In genomic region chr1:14894811-14895524, GRCh38 we compare ENCODE assay signal across 16 cellular contexts.
A peak's percentile ranks its signal among the peaks of the same experiment; 100 is the strongest.
DNase-seq lines count a peak whose midpoint lies in the region; ATAC-seq and TF ChIP-seq lines count a peak whose summit lies in the region.
"Had no signal": no experiment of that assay in that cellular context is flagged by ENCODE, and none has a peak within 500 bp of the region (broad histone marks: within the 10 kb centered on the region; RNA-seq: fewer than 3 reads in every experiment).

No MANE protein-coding gene starts in this region.

- no peak overlapping the region for H3K4me3 ChIP-seq in coronary artery

- H3K36me3 Mint-ChIP-seq in activated CD4-positive, alpha-beta T cell treated with anti-CD3 and anti-CD28 coated beads for 36 hours (ENCODE audit: low read depth): no peaks in the 10 kb centered on the region
- H3K36me3 Mint-ChIP-seq: memory B cell had no signal

- ATAC-seq in activated CD4-positive, alpha-beta T cell treated with anti-CD3 and anti-CD28 coated beads for 36 hours: no peak
- ATAC-seq: activated naive CD8-positive, alpha-beta T cell treated with anti-CD3 and anti-CD28 coated beads, Interleukin-2, amount 50 U/mL, for 24 hours had no signal

- no peaks in the 10 kb centered on the region for H3K9me3 Mint-ChIP-seq in activated CD4-positive, alpha-beta T cell treated with anti-CD3 and anti-CD28 coated beads for 36 hours (ENCODE audit: low read depth)
- H3K9me3 Mint-ChIP-seq: activated naive CD8-positive, alpha-beta T cell treated with anti-CD3 and anti-CD28 coated beads, Interleukin-2, amount 50 U/mL, for 24 hours; memory B cell had no signal

- no peaks in the 10 kb centered on the region for H3K4me1 Mint-ChIP-seq in activated CD4-positive, alpha-beta T cell treated with anti-CD3 and anti-CD28 coated beads for 36 hours
- H3K4me1 Mint-ChIP-seq: activated naive CD8-positive, alpha-beta T cell treated with anti-CD3 and anti-CD28 coated beads, Interleukin-2, amount 50 U/mL, for 24 hours; memory B cell had no signal

- H3K4me3 Mint-ChIP-seq in activated CD4-positive, alpha-beta T cell treated with anti-CD3 and anti-CD28 coated beads for 36 hours: no peak overlapping the region
- H3K4me3 Mint-ChIP-seq: activated naive CD8-positive, alpha-beta T cell treated with anti-CD3 and anti-CD28 coated beads, Interleukin-2, amount 50 U/mL, for 24 hours; memory B cell had no signal

- peak; percentile 47 for DNase-seq in DMS 273 (lab: John Stamatoyannopoulos, UW; ENCODE audit: unreplicated experiment)
- DNase-seq in DMS 273 treated with DMSO at 0.1 percent for 48 hours (lab: John Stamatoyannopoulos, UW): no peak
- peak; percentile 22 for DNase-seq in RPMI7951 (ENCODE audit: low read depth)
- peak; percentile 45 for DNase-seq in globus pallidus (ENCODE audit: low spot score)
- DNase-seq in substantia nigra (lab: John Stamatoyannopoulos, UW): peak in 31 of 49 donors; percentile 4 to 58 (median 30)
- DNase-seq in activated CD4-positive, alpha-beta T cell treated with anti-CD3 and anti-CD28 coated beads for 36 hours: no peak
- DNase-seq in coronary artery (ENCODE audit: low spot score): no peak
- DNase-seq in NCI-H2029 (lab: John Stamatoyannopoulos, UW): no peak
- DNase-seq: activated CD8-positive, alpha-beta memory T cell treated with anti-CD3 and anti-CD28 coated beads, Interleukin-2, amount 50 U/mL, for 4 hours; activated naive CD8-positive, alpha-beta T cell treated with anti-CD3 and anti-CD28 coated beads, Interleukin-2, amount 50 U/mL, for 24 hours; DMS153; effector memory CD4-positive, alpha-beta T cell; NCI-H226 had no signal

- CTCF ChIA-PET in activated CD4-positive, alpha-beta T cell treated with anti-CD3 and anti-CD28 coated beads for 36 hours (lab: Charles Lee): interaction anchor here (0.7 kb wide), 1 partner anchor 15 kb away, joined by 3 read pairs; no protein-coding TSS in a partner anchor

- peaks cover 4% of the 10 kb centered on the region for H3K27me3 Mint-ChIP-seq in activated CD4-positive, alpha-beta T cell treated with anti-CD3 and anti-CD28 coated beads for 36 hours

- H3K27ac ChIP-seq in substantia nigra (ENCODE audit: low read depth, low read length, poor library complexity, severe bottlenecking): no peak overlapping the region
- H3K27ac ChIP-seq in coronary artery: no peak overlapping the region
- H3K27ac ChIP-seq: 22Rv1, KMS-11 had no signal

- no peak overlapping the region for H3K27ac Mint-ChIP-seq in activated CD4-positive, alpha-beta T cell treated with anti-CD3 and anti-CD28 coated beads for 36 hours
- H3K27ac Mint-ChIP-seq: activated naive CD8-positive, alpha-beta T cell treated with anti-CD3 and anti-CD28 coated beads, Interleukin-2, amount 50 U/mL, for 24 hours; memory B cell had no signal

- intact Hi-C loops in activated CD4-positive, alpha-beta T cell treated with anti-CD3 and anti-CD28 coated beads for 36 hours (cut with DNase I, micrococcal nuclease): no loop called here

- TF ChIP-seq CTCF in coronary artery (IDR thresholded peaks at IDR 0.05): no peak

- POLR2A ChIA-PET in activated CD4-positive, alpha-beta T cell treated with anti-CD3 and anti-CD28 coated beads for 36 hours (lab: Charles Lee): no interaction called here

Comparison
In these comparisons a context has a peak if more than half of its experiments do, and no peak if none do; other contexts are left out.
1. DNase-seq: peak in DMS 273 (single experiment), RPMI7951 (single experiment), globus pallidus (single experiment) and substantia nigra (31 of 49); none in DMS 273 treated with DMSO at 0.1 percent for 48 hours (single experiment), activated CD4-positive, alpha-beta T cell treated with anti-CD3 and anti-CD28 coated beads for 36 hours (single experiment), coronary artery (single experiment) and NCI-H2029 (single experiment).